In genomic region chr18:62496262-62496661, GRCh38 we compare ENCODE assay signal across 6 cellular contexts.
"Had no signal": no experiment of that assay in that cellular context is flagged by ENCODE, and none has a peak within 500 bp of the region (broad histone marks: within the 10 kb centered on the region; RNA-seq: fewer than 3 reads in every experiment).

No MANE protein-coding gene starts in this region.

- H3K27ac ChIP-seq: HL-60 had no signal

- FAIRE-seq: HTR-8/SVneo had no signal

- H3K27ac Mint-ChIP-seq: IgD-negative memory B cell had no signal

- DNase-seq: IMR-90, KBM-7, KG1 had no signal

- H3K4me3 Mint-ChIP-seq: IgD-negative memory B cell had no signal

- H3K9me3 Mint-ChIP-seq: IgD-negative memory B cell had no signal
